ENCODE assay signal across 40 cellular contexts in genomic region chr20:33091147-33091546, GRCh38. TPM values are rescaled to one million over a fixed set of nuclear protein-coding genes. Genes with fewer than 3 reads are reported as not detected.
"Had no signal": no experiment of that assay in that cellular context is flagged by ENCODE, and none has a peak within 500 bp of the region (broad histone marks: within the 10 kb centered on the region; RNA-seq: fewer than 3 reads in every experiment).

No MANE protein-coding gene starts in this region.

- ATAC-seq: activated naive CD4-positive, alpha-beta T cell treated with anti-CD3 and anti-CD28 coated beads, Interleukin-2, amount 50 U/mL, for 72 hours; activated naive CD8-positive, alpha-beta T cell treated with anti-CD3 and anti-CD28 coated beads, Interleukin-2, amount 50 U/mL, for 24 hours; activated T-cell treated with anti-CD3 and anti-CD28 coated beads, Interleukin-2, amount 50 U/mL, for 4 hours; activated T-cell treated with anti-CD3 and anti-CD28 coated beads, Interleukin-2, amount 50 U/mL, for 72 hours; activated T-helper 17 cell treated with anti-CD3 and anti-CD28 coated beads, Interleukin-2, amount 50 U/mL, for 72 hours; body of pancreas had no signal

- H3K4me3 ChIP-seq: adrenal gland, ascending aorta, body of pancreas, breast epithelium, cardiac muscle cell had no signal

- H3K27me3 ChIP-seq: adrenal gland, ascending aorta, body of pancreas, brain microvascular endothelial cell, breast epithelium, cardiac muscle cell had no signal

- H3K9me3 ChIP-seq: adrenal gland, ascending aorta, body of pancreas, breast epithelium had no signal

- H3K4me1 ChIP-seq: adrenal gland, ascending aorta, body of pancreas, breast epithelium had no signal

- H3K27ac ChIP-seq: adrenal gland, ascending aorta, body of pancreas, brain microvascular endothelial cell, breast epithelium, cardiac muscle cell had no signal

- DNase-seq: activated effector memory CD4-positive, alpha-beta T cell treated with anti-CD3 and anti-CD28 coated beads, Interleukin-2, amount 50 U/mL, for 16 hours; activated effector memory CD4-positive, alpha-beta T cell treated with Interleukin-2 at 50 U/mL for 16 hours; activated gamma-delta T cell; activated gamma-delta T cell treated with Interleukin-2 at 50 U/mL for 16 hours; activated naive CD4-positive, alpha-beta T cell; activated naive CD4-positive, alpha-beta T cell treated with anti-CD3 and anti-CD28 coated beads for 36 hours; activated naive CD4-positive, alpha-beta T cell treated with anti-CD3 and anti-CD28 coated beads, Interleukin-2, amount 10 ng/mL, durations not matched to agents 7 days and 5 days; activated naive CD4-positive, alpha-beta T cell treated with anti-CD3 and anti-CD28 coated beads, Interleukin-2, amount 50 U/mL, for 16 hours; activated naive CD4-positive, alpha-beta T cell treated with Interleukin-2 at 50 U/mL for 16 hours; activated naive CD8-positive, alpha-beta T cell treated with anti-CD3 and anti-CD28 coated beads for 36 hours; activated naive CD8-positive, alpha-beta T cell treated with anti-CD3 and anti-CD28 coated beads, Interleukin-2, amount 10 ng/mL, durations not matched to agents 7 days and 5 days; activated naive CD8-positive, alpha-beta T cell treated with anti-CD3 and anti-CD28 coated beads, Interleukin-2, amount 50 U/mL, for 24 hours; activated T-cell treated with anti-CD3 and anti-CD28 coated beads, Interleukin-2, amount 50 U/mL, for 1 hour; activated T-cell treated with anti-CD3 and anti-CD28 coated beads, Interleukin-2, amount 50 U/mL, for 24 hours; activated T-cell treated with anti-CD3 and anti-CD28 coated beads, Interleukin-2, amount 50 U/mL, for 4 hours; activated T-cell treated with anti-CD3 and anti-CD28 coated beads, Interleukin-2, amount 50 U/mL, for 48 hours; activated T-cell treated with anti-CD3 and anti-CD28 coated beads, Interleukin-2, amount 50 U/mL, for 72 hours; adrenal gland; amniotic stem cell; amygdala; anterior cingulate cortex; aorta; body of pancreas; brain microvascular endothelial cell; caudate nucleus; central memory CD4-positive, alpha-beta T cell; cerebellar nuclear complex had no signal

- H3K36me3 ChIP-seq: adrenal gland, ascending aorta, brain microvascular endothelial cell, breast epithelium, cardiac muscle cell had no signal

- FAIRE-seq: astrocyte, bronchial epithelial cell had no signal

RNA-seq across cellular contexts. Expression of gene BPIFB4, which starts 11.7 kb away (rescaled TPM):
- total RNA-seq: activated naive CD4-positive, alpha-beta T cell treated with anti-CD3 and anti-CD28 coated beads for 36 hours; activated naive CD4-positive, alpha-beta T cell treated with anti-CD3 and anti-CD28 coated beads, Interleukin-2, amount 50 U/mL, for 72 hours; activated naive CD8-positive, alpha-beta T cell treated with anti-CD3 and anti-CD28 coated beads for 36 hours; activated naive CD8-positive, alpha-beta T cell treated with anti-CD3 and anti-CD28 coated beads, Interleukin-2, amount 10 ng/mL, durations not matched to agents 7 days and 5 days; activated T-cell treated with anti-CD3 and anti-CD28 coated beads, Interleukin-2, amount 50 U/mL, for 4 hours; activated T-cell treated with anti-CD3 and anti-CD28 coated beads, Interleukin-2, amount 50 U/mL, for 72 hours; activated T-helper 1 cell treated with anti-CD3 and anti-CD28 coated beads, Interleukin-12 subunit alpha, Interleukin-12 subunit beta, Interleukin-2, Interleukin-4 antibody, amounts not matched to agents 30 ng/mL and 10 ng/mL and 1 ng/mL, durations not matched to agents 14 hours and 24 hours and 36 hours; activated T-helper 17 cell treated with anti-CD3 and anti-CD28 coated beads, Interleukin-2, amount 50 U/mL, for 72 hours; activated T-helper 2 cell treated with anti-CD3 and anti-CD28 coated beads, Interferon-gamma antibody, Interleukin-2, Interleukin-4, amounts not matched to agents 10 μg/mL and 5 μg/mL and 100 μg/mL, durations not matched to agents 14 hours and 24 hours and 36 hours; adrenal gland; aorta; ascending aorta; astrocyte; body of pancreas; breast epithelium; bronchial epithelial cell; cardiac muscle cell; cardiac septum; cerebellum; chondrocyte had no signal
- polyA plus RNA-seq: aorta, cardiac muscle cell had no signal

RNA-seq across cellular contexts. Expression of gene BPIFB3, which starts 37.4 kb away (rescaled TPM):
- total RNA-seq: activated naive CD4-positive, alpha-beta T cell treated with anti-CD3 and anti-CD28 coated beads for 36 hours; activated naive CD4-positive, alpha-beta T cell treated with anti-CD3 and anti-CD28 coated beads, Interleukin-2, amount 50 U/mL, for 72 hours; activated naive CD8-positive, alpha-beta T cell treated with anti-CD3 and anti-CD28 coated beads for 36 hours; activated naive CD8-positive, alpha-beta T cell treated with anti-CD3 and anti-CD28 coated beads, Interleukin-2, amount 10 ng/mL, durations not matched to agents 7 days and 5 days; activated T-cell treated with anti-CD3 and anti-CD28 coated beads, Interleukin-2, amount 50 U/mL, for 4 hours; activated T-cell treated with anti-CD3 and anti-CD28 coated beads, Interleukin-2, amount 50 U/mL, for 72 hours; activated T-helper 1 cell treated with anti-CD3 and anti-CD28 coated beads, Interleukin-12 subunit alpha, Interleukin-12 subunit beta, Interleukin-2, Interleukin-4 antibody, amounts not matched to agents 30 ng/mL and 10 ng/mL and 1 ng/mL, durations not matched to agents 14 hours and 24 hours and 36 hours; activated T-helper 17 cell treated with anti-CD3 and anti-CD28 coated beads, Interleukin-2, amount 50 U/mL, for 72 hours; activated T-helper 2 cell treated with anti-CD3 and anti-CD28 coated beads, Interferon-gamma antibody, Interleukin-2, Interleukin-4, amounts not matched to agents 10 μg/mL and 5 μg/mL and 100 μg/mL, durations not matched to agents 14 hours and 24 hours and 36 hours; adrenal gland; aorta; ascending aorta; astrocyte; body of pancreas; breast epithelium; bronchial epithelial cell; cardiac muscle cell; cardiac septum; cerebellum; chondrocyte had no signal
- polyA plus RNA-seq: adipose tissue, adrenal gland, aorta, cardiac muscle cell had no signal

RNA-seq across cellular contexts. Expression of gene BPIFB6, which starts 59.7 kb away (rescaled TPM):
- total RNA-seq: activated naive CD4-positive, alpha-beta T cell treated with anti-CD3 and anti-CD28 coated beads for 36 hours; activated naive CD4-positive, alpha-beta T cell treated with anti-CD3 and anti-CD28 coated beads, Interleukin-2, amount 50 U/mL, for 72 hours; activated naive CD8-positive, alpha-beta T cell treated with anti-CD3 and anti-CD28 coated beads for 36 hours; activated naive CD8-positive, alpha-beta T cell treated with anti-CD3 and anti-CD28 coated beads, Interleukin-2, amount 10 ng/mL, durations not matched to agents 7 days and 5 days; activated T-cell treated with anti-CD3 and anti-CD28 coated beads, Interleukin-2, amount 50 U/mL, for 4 hours; activated T-cell treated with anti-CD3 and anti-CD28 coated beads, Interleukin-2, amount 50 U/mL, for 72 hours; activated T-helper 1 cell treated with anti-CD3 and anti-CD28 coated beads, Interleukin-12 subunit alpha, Interleukin-12 subunit beta, Interleukin-2, Interleukin-4 antibody, amounts not matched to agents 30 ng/mL and 10 ng/mL and 1 ng/mL, durations not matched to agents 14 hours and 24 hours and 36 hours; activated T-helper 17 cell treated with anti-CD3 and anti-CD28 coated beads, Interleukin-2, amount 50 U/mL, for 72 hours; activated T-helper 2 cell treated with anti-CD3 and anti-CD28 coated beads, Interferon-gamma antibody, Interleukin-2, Interleukin-4, amounts not matched to agents 10 μg/mL and 5 μg/mL and 100 μg/mL, durations not matched to agents 14 hours and 24 hours and 36 hours; adrenal gland; aorta; ascending aorta; astrocyte; body of pancreas; breast epithelium; bronchial epithelial cell; cardiac muscle cell; cardiac septum; cerebellum; chondrocyte had no signal
- polyA plus RNA-seq: adipose tissue, adrenal gland, aorta, cardiac muscle cell had no signal
